Comparison of ENCODE assay signal across 8 cellular contexts in genomic region chr6:110815260-110816109, GRCh38. TPM values are rescaled to one million over a fixed set of nuclear protein-coding genes. Genes with fewer than 3 reads are reported as not detected.
A peak's percentile ranks its signal among the peaks of the same experiment; 100 is the strongest.
DNase-seq lines count a peak whose midpoint lies in the region; ATAC-seq and TF ChIP-seq lines count a peak whose summit lies in the region.

TSS of gene CDK19 (minus strand) at chr6:110815469. CDS start at chr6:110815136, 333 bp downstream.

- DNase-seq in NCI-H187 treated with DMSO at 0.1 percent for 48 hours (lab: John Stamatoyannopoulos, UW) (peak; percentile 92), ascending aorta (ENCODE audit: low spot score in 2 of 2) (peak; percentile 96 to 99), right cardiac atrium (peak; percentile 98 to 99 (median 99)), pulmonary artery endothelial cell (ENCODE audit: low read depth, low spot score) (peak; percentile 96), uterus (peak; percentile 97)

- H3K27me3 ChIP-seq in ascending aorta: no peaks in the 10 kb centered on the region
- no peaks in the 10 kb centered on the region for H3K27me3 ChIP-seq in right cardiac atrium (ENCODE audit: control insufficient read depth, insufficient read depth)
- H3K27me3 ChIP-seq in uterus: no peaks in the 10 kb centered on the region

- H3K4me3 ChIP-seq in ascending aorta (peak within 1 kb of the TSS; percentile 97), right cardiac atrium (ENCODE audit: low read length) (peak within 1 kb of the TSS; percentile 74), uterus (peak within 1 kb of the TSS; percentile 87 to 91)

- under 1% methylated on average over 59 of the region's 59 CpGs for WGBS in right cardiac atrium

- TF ChIP-seq CTCF in ascending aorta (IDR thresholded peaks at IDR 0.05) (no peak), uterus (IDR thresholded peaks at IDR 0.05) (peak in 2 of 4 experiments; percentile 6 to 13)

- no peaks in the 10 kb centered on the region for H3K9me3 ChIP-seq in ascending aorta
- H3K9me3 ChIP-seq in right cardiac atrium (ENCODE audit: control insufficient read depth, low read length): no peaks in the 10 kb centered on the region
- H3K9me3 ChIP-seq in uterus: no peaks in the 10 kb centered on the region

- peak; percentile 49 to 70 for TF ChIP-seq POLR2A in uterus (IDR thresholded peaks at IDR 0.05)

- H3K4me1 ChIP-seq in ascending aorta (peaks cover 3 to 6% of the 10 kb centered on the region in 2 donors), right cardiac atrium (ENCODE audit: control insufficient read depth, insufficient read depth, low read length) (peaks cover 2% of the 10 kb centered on the region), uterus (no peaks in the 10 kb centered on the region)

- ATAC-seq in GM18499 (IDR thresholded peaks at IDR 0.05; ENCODE audit: insufficient read depth, unreplicated experiment) (peak; percentile 49), HG02943 (IDR thresholded peaks at IDR 0.05; ENCODE audit: low read depth, unreplicated experiment) (peak; percentile 79), right cardiac atrium (peak; percentile 98 to 99)

- H3K27ac ChIP-seq in ascending aorta (peak within 1 kb of the TSS; percentile 93 to 98), right cardiac atrium (ENCODE audit: low read length) (peak within 1 kb of the TSS; percentile 95), uterus (peak within 1 kb of the TSS; percentile 97 to 98)

- intact Hi-C loops in T-helper 2 cell treated with Interferon-gamma antibody and Interleukin-4, amounts not matched to agents 100 ng/mL and 5 ng/mL, for 36 hours (cut with micrococcal nuclease): loop anchor here (1.0 to 10.0 kb wide), 12 partner anchors 59 to 1331 kb away; partner anchors contain the start of genes AK9, AMD1, CDC40 and FIG4
- intact Hi-C loops in ascending aorta (cut with DNase I): loop anchor here (1.0 to 10.0 kb wide), 8 partner anchors 59 to 1721 kb away; partner anchors contain the start of genes AMD1, CEP57L1, GTF3C6 and REV3L
- intact Hi-C loops in right cardiac atrium (cut with DNase I): loop anchor here in 2 of 4 donors (5.0 to 10.0 kb wide), 2 partner anchors 57 to 59 kb away; partner anchors contain the start of gene AMD1 (in 2 of the 2)
- intact Hi-C loops in uterus (cut with DNase I; ENCODE audit: low total_unique reads): loop anchor here (10.0 kb wide), 1 partner anchor 59 kb away; the partner anchor contains the start of gene AMD1

- no peaks in the 10 kb centered on the region for H3K36me3 ChIP-seq in ascending aorta
- no peaks in the 10 kb centered on the region for H3K36me3 ChIP-seq in uterus

RNA-seq across cellular contexts. Expression of gene CDK19, which starts in this region (rescaled TPM):
- 23.8 and 26.2 TPM in 2 replicates for total RNA-seq in T-helper 2 cell treated with Interferon-gamma antibody and Interleukin-4, amounts not matched to agents 100 ng/mL and 5 ng/mL, for 36 hours
- total RNA-seq in ascending aorta: 5.2 TPM
- total RNA-seq in right cardiac atrium: 10 to 100 TPM in 2 of 4 donors, 1 to 10 TPM in 2; 7.5 to 10.8 (median 9.9) TPM
- 4.8 TPM for polyA plus RNA-seq in right cardiac atrium
- 4.7 and 5.1 TPM in 2 replicates for total RNA-seq in pulmonary artery endothelial cell
- total RNA-seq in uterus: 10 to 100 TPM in 2 of 4 donors, 1 to 10 TPM in 2; 1.0 to 34.3 (median 12.9) TPM

Comparison
In these comparisons a context has a peak if more than half of its experiments do, and no peak if none do; other contexts are left out.
1. Peak in every context shown above with its lines: DNase-seq, ATAC-seq, H3K4me3 ChIP-seq and H3K27ac ChIP-seq.